In the genomic region with DNA sequence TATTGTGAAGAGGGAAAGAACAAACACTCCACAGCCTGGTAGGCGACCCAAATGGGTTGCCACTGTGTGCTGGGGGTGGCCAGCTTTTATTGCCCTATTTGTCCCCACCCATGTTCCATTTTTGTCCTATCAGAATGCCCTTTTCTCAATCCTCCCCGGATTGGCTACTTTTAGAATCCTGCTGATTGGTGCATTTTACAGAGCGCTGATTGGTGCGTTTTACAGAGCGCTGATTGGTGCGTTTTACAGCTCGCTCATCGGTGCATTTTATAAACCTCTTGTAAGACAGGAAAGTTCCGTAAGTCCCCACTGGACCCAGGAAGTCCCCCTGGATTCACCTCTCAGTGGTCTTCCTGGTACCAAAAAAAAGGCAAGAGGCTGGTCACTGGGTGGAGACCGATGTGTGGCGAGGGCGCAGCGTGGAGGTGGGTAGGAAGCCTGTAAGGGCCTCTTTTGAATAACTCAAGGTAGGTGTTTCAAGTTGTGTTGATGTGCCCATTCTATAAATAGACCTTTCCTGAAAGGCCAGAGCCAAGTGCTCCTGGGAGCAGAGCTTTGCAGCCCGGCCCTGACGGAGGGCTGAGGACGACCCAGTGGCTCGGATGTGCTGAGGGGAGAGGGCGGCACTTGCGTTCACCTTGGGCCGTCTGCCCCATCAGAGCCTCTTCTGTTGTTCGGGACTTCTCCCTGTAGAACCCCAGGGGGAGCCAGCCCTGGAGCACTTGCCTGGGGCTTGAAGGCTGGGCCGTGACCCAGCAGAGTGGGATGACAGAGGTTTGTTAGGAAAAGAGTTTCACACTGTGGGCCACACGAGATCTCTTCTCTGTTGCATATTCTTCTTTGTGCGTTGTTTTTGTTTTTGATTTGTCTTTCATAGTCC, we compare ENCODE assay signal across 23 cellular contexts. TPM values are rescaled to one million over a fixed set of nuclear protein-coding genes. Genes with fewer than 3 reads are reported as not detected.
DNase-seq lines count a peak whose midpoint lies in the region; ATAC-seq, FAIRE-seq and TF ChIP-seq lines count a peak whose summit lies in the region.
"Had no signal": no experiment of that assay in that cellular context is flagged by ENCODE, and none has a peak within 500 bp of the region (broad histone marks: within the 10 kb centered on the region; RNA-seq: fewer than 3 reads in every experiment).

No MANE protein-coding gene starts in this region.

- peaks cover 8% of the 10 kb centered on the region for H3K27me3 Mint-ChIP-seq in glutamatergic neuron (ENCODE audit: unreplicated experiment)

- intact Hi-C loops in left ventricle myocardium superior (cut with micrococcal nuclease) (no loop called here), K562 (cut with micrococcal nuclease) (no loop called here)

- H3K36me3 ChIP-seq in right atrium auricular region, result no peaks in the 10 kb centered on the region
- no peaks in the 10 kb centered on the region for H3K36me3 ChIP-seq in H7 (replicated peaks; ENCODE audit: control insufficient read depth, insufficient read depth, low read length)
- H3K36me3 ChIP-seq in K562 (ENCODE audit: control insufficient read depth, insufficient read depth, low read length), result no peaks in the 10 kb centered on the region
- no peaks in the 10 kb centered on the region for H3K36me3 ChIP-seq in osteoblast (ENCODE audit: insufficient read depth, low read length)
- H3K36me3 ChIP-seq: BE2C had no signal

- H2AFZ ChIP-seq in K562 (ENCODE audit: low read depth, low read length) (no peak overlapping the region), osteoblast (ENCODE audit: low read length) (no peak overlapping the region)

- H3K27me3 ChIP-seq in right atrium auricular region (no peaks in the 10 kb centered on the region), H7 (ENCODE audit: control insufficient read depth, insufficient read depth, low read length) (peaks cover 2% of the 10 kb centered on the region; the same call in 1 of the 2 replicates), K562 (ENCODE audit: control insufficient read depth in 2 of 2, insufficient read depth in 2 of 2, low read length in 2 of 2) (peaks cover 15 to 69% of the 10 kb centered on the region in 2 experiments), osteoblast (ENCODE audit: insufficient read depth, low read length) (no peaks in the 10 kb centered on the region)
- H3K27me3 ChIP-seq: BE2C had no signal

- no peak overlapping the region for H3K4me3 ChIP-seq in right atrium auricular region
- no peak overlapping the region for H3K4me3 ChIP-seq in H7 (ENCODE audit: insufficient read depth, low read depth, low read length)
- no peak overlapping the region for H3K4me3 ChIP-seq in K562
- H3K4me3 ChIP-seq in osteoblast (ENCODE audit: insufficient read depth, low read length), result no peak overlapping the region

- FAIRE-seq in K562 (lab: Jason Lieb, UNC), result no peak
- FAIRE-seq: GM12892, H1, HTR-8/SVneo had no signal

- CTCF ChIA-PET in K562 (lab: Yijun Ruan, JAX; ENCODE audit: low intra/inter-chr PET ratio), result no interaction called here

- no peaks in the 10 kb centered on the region; the same call in 1 of the 2 replicates for H4K20me1 ChIP-seq in K562 (replicated peaks; ENCODE audit: control insufficient read depth, insufficient read depth, low read length)
- no peaks in the 10 kb centered on the region for H4K20me1 ChIP-seq in osteoblast (ENCODE audit: insufficient read depth, low read length)

- in situ Hi-C loops in K562 (cut with MboI), result no loop called here

- no peak for TF ChIP-seq POLR2A in K562 (conservative IDR thresholded peaks at IDR 0.05)

- WGBS in K562 (ENCODE audit: insufficient coverage, low coverage, missing lambda C conversion rate), result 35% methylated on average over 22 of the region's 24 CpGs

- H3K4me1 Mint-ChIP-seq in glutamatergic neuron (ENCODE audit: low read depth, unreplicated experiment), result no peaks in the 10 kb centered on the region
- H3K4me1 Mint-ChIP-seq: CD4-positive, CD25-positive, alpha-beta regulatory T cell; IgD-negative memory B cell had no signal

- H3K27ac Mint-ChIP-seq in glutamatergic neuron (ENCODE audit: unreplicated experiment), result no peak overlapping the region
- H3K27ac Mint-ChIP-seq: CD4-positive, CD25-positive, alpha-beta regulatory T cell; HFFc6 had no signal

- H3K4me2 ChIP-seq in K562 (ENCODE audit: insufficient read depth, low read length), result no peak overlapping the region
- H3K4me2 ChIP-seq in osteoblast (ENCODE audit: insufficient read depth, low read length), result no peak overlapping the region

- peak; percentile 76 for ATAC-seq in left ventricle myocardium superior
- no peak; the same call in 2 of the 3 replicates for ATAC-seq in K562
- no peak for ATAC-seq in esophagus mucosa

- H3K4me3 Mint-ChIP-seq in glutamatergic neuron (ENCODE audit: unreplicated experiment), result no peak overlapping the region
- H3K4me3 Mint-ChIP-seq: CD8-positive, alpha-beta memory T cell; HFFc6; IgD-negative memory B cell had no signal

- H3K79me2 ChIP-seq in K562 (ENCODE audit: control insufficient read depth, insufficient read depth, low read length) (no peaks in the 10 kb centered on the region), osteoblast (ENCODE audit: insufficient read depth, low read length) (no peaks in the 10 kb centered on the region)

- no peak for DNase-seq in left ventricle myocardium superior
- no peak for DNase-seq in right atrium auricular region (ENCODE audit: low spot score)
- DNase-seq in H7, result peak; percentile 75
- DNase-seq in K562 (ENCODE audit: extremely low read depth in 1 of 4, low spot score in 3 of 4), result no peak
- DNase-seq in osteoblast (ENCODE audit: insufficient read length, low spot score, missing footprints), result peak; percentile 47
- DNase-seq in SKM-1 treated with dmso at 0.1 percent for 144 hours (lab: John Stamatoyannopoulos, UW; ENCODE audit: unreplicated experiment), result no peak
- DNase-seq in glutamatergic neuron, result no peak
- DNase-seq: ACHN; BE2C; C1 segment of cervical spinal cord; CD4-positive, CD25-positive, alpha-beta regulatory T cell; CD8-positive, alpha-beta memory T cell; COR-L47; DMS 273 treated with DMSO at 0.1 percent for 48 hours; GDM1; HCEC 1CT; HFFc6; KG1 had no signal

- H3K9me3 Mint-ChIP-seq in glutamatergic neuron (ENCODE audit: unreplicated experiment), result peaks cover 2% of the 10 kb centered on the region
- H3K9me3 Mint-ChIP-seq: CD8-positive, alpha-beta memory T cell; HFFc6; IgD-negative memory B cell had no signal

- TF ChIP-seq RAD21 in K562 (CRISPR knock-in tag; conservative IDR thresholded peaks at IDR 0.05 in 1 of 2, IDR thresholded peaks at IDR 0.05 in 1 of 2), result no peak

- POLR2A ChIA-PET in K562 (lab: Yijun Ruan, JAX), result no interaction called here

- TF ChIP-seq EP300 in K562 (IDR thresholded peaks at IDR 0.05; ENCODE audit: low read length), result no peak

- H3K9me3 ChIP-seq in right atrium auricular region (no peaks in the 10 kb centered on the region), K562 (replicated peaks; ENCODE audit: control insufficient read depth, insufficient read depth, low read depth, low read length) (no peaks in the 10 kb centered on the region; the same call in none of the 2 replicates), osteoblast (ENCODE audit: low read depth, low read length) (no peaks in the 10 kb centered on the region)
- H3K9me3 ChIP-seq: BE2C had no signal

- no peak overlapping the region for H3K9ac ChIP-seq in K562 (ENCODE audit: insufficient read depth in 1 of 2, low read depth in 2 of 2, low read length in 2 of 2)

- H3K36me3 Mint-ChIP-seq in glutamatergic neuron (ENCODE audit: unreplicated experiment), result no peaks in the 10 kb centered on the region
- H3K36me3 Mint-ChIP-seq: CD4-positive, CD25-positive, alpha-beta regulatory T cell; CD8-positive, alpha-beta memory T cell had no signal

- no peaks in the 10 kb centered on the region for H3K9me1 ChIP-seq in K562 (ENCODE audit: control insufficient read depth, insufficient read depth, low read length)

- H3K4me1 ChIP-seq in right atrium auricular region (no peaks in the 10 kb centered on the region), K562 (replicated peaks in 1 of 2; ENCODE audit: control insufficient read depth in 2 of 2, insufficient read depth in 2 of 2, low read length in 2 of 2) (no peaks in the 10 kb centered on the region; a peak in 1 of 5 replicates), osteoblast (ENCODE audit: insufficient read depth, low read length) (no peaks in the 10 kb centered on the region)
- H3K4me1 ChIP-seq: BE2C had no signal

- no TSS peak for BruUV-seq in K562 (replicated peaks; lab: Mats Ljungman, UMichigan)

- TF ChIP-seq CTCF in right atrium auricular region (IDR thresholded peaks at IDR 0.05) (no peak), K562 (IDR thresholded peaks at IDR 0.05 in 2 of 3, conservative IDR thresholded peaks at IDR 0.05 in 1 of 3; ENCODE audit: insufficient read depth in 2 of 3, low read depth in 1 of 3, low read length in 3 of 3) (no peak), osteoblast (IDR thresholded peaks at IDR 0.05; ENCODE audit: extremely low read depth, low read depth, low read length) (no peak), glutamatergic neuron (IDR thresholded peaks at IDR 0.05; ENCODE audit: partially characterized antibody, unreplicated experiment) (no peak)

- H3K27ac ChIP-seq in right atrium auricular region (no peak overlapping the region), K562 (ENCODE audit: extremely low read depth, low read depth, low read length) (no peak overlapping the region), osteoblast (ENCODE audit: low read depth, low read length) (no peak overlapping the region)

RNA-seq across cellular contexts. Expression of a gene that starts 7.2 kb away (rescaled TPM):
- total RNA-seq in left ventricle myocardium superior, result 15.3 TPM
- total RNA-seq in right atrium auricular region, result 10 to 100 TPM; 25.4 to 27.2 TPM
- 91.6 and 125 TPM in 2 replicates for total RNA-seq in H7 (2014; rRNA removed; shearing (Covaris generic))
- 0.14 TPM in 1 of 2 replicates, not detected in the other for total RNA-seq in K562 (2011; cell fraction: chromatin; rRNA removed; ENCODE audit: low replicate concordance)
- total RNA-seq in K562 (2011; cell fraction: nucleolus; rRNA removed), result 0.50 TPM in 1 of 2 replicates, not detected in the other
- total RNA-seq in K562 (2011; cell fraction: nucleoplasm; rRNA removed), result not detected in 2 replicates
- not detected in 2 replicates for total RNA-seq in K562 (2014; rRNA removed)
- total RNA-seq in K562 (2014; rRNA removed; fragmentation: Illumina TruSeq; extraction: Trizol), result 0.13 TPM in 1 of 2 replicates, not detected in the other
- not detected in 2 replicates for total RNA-seq in K562 (2015; rRNA removed; fragmentation: Illumina TruSeq; extraction: Trizol)
- 0.07 and 0.09 TPM in 2 replicates for total RNA-seq in K562 (2021)
- polyA plus RNA-seq in K562 (2011; rRNA removed), result 0.14 TPM in 1 of 2 replicates, not detected in the other
- 0.01 and 0.07 TPM in 2 replicates for polyA plus RNA-seq in K562 (2011; cell fraction: cytosol; rRNA removed)
- 0.18 TPM in 1 of 2 replicates, not detected in the other for polyA plus RNA-seq in K562 (2011; cell fraction: nucleus; rRNA removed)
- polyA plus RNA-seq in K562 (2012), result 0.12 TPM in 1 of 2 replicates, not detected in the other
- polyA plus RNA-seq in K562 (2014; fragmentation: Illumina TruSeq; extraction: Trizol), result not detected in 2 replicates
- under 1 TPM in 1 of 2 experiments, not detected in 1; 0.08 TPM for polyA plus RNA-seq in K562 (2014; fragmentation: Nextera tagmentation; extraction: Ambion mirVana)
- polyA plus RNA-seq in K562 (2014; rRNA removed), result not detected in 2 replicates
- 0.39 TPM in 1 of 2 replicates, not detected in the other for polyA minus RNA-seq in K562 (2011; rRNA and poly(A)+ RNA removed)
- not detected in 2 replicates for polyA minus RNA-seq in K562 (2011; cell fraction: cytosol; rRNA and poly(A)+ RNA removed)
- 0.54 TPM in 1 of 2 replicates, not detected in the other for polyA minus RNA-seq in K562 (2011; cell fraction: nucleus; rRNA and poly(A)+ RNA removed)
- 30.4 and 39.5 TPM in 2 replicates for total RNA-seq in osteoblast
- 1.1 TPM for total RNA-seq in esophagus mucosa
- total RNA-seq in glutamatergic neuron (ENCODE audit: unreplicated experiment), result 11.6 TPM
- total RNA-seq: CD4-positive, CD25-positive, alpha-beta regulatory T cell had no signal

Comparison
In these comparisons a context has a peak if more than half of its experiments do, and no peak if none do; other contexts are left out.
1. DNase-seq: peak in H7 (single experiment) and osteoblast (single experiment); none in left ventricle myocardium superior (single experiment), right atrium auricular region (single experiment), K562 (0 of 4), SKM-1 treated with dmso at 0.1 percent for 144 hours (single experiment) and glutamatergic neuron (single experiment).